21 cellular contexts compared by ENCODE assay signal in genomic region chr4:100900134-100900533, GRCh38.
"Had no signal": no experiment of that assay in that cellular context is flagged by ENCODE, and none has a peak within 500 bp of the region (broad histone marks: within the 10 kb centered on the region; RNA-seq: fewer than 3 reads in every experiment).

No MANE protein-coding gene starts in this region.

- ATAC-seq: Panc1, PC-3, T-cell had no signal

- H3K27ac Mint-ChIP-seq: T-cell had no signal

- H3K9me3 ChIP-seq: SK-N-SH had no signal

- H3K4me2 ChIP-seq: SK-N-SH had no signal

- H3K9ac ChIP-seq: SK-N-SH had no signal

- H3K27ac ChIP-seq: RWPE1 had no signal

- H3K36me3 Mint-ChIP-seq: T-cell had no signal

- H3K4me3 Mint-ChIP-seq: T-cell had no signal

- H3K9me3 Mint-ChIP-seq: T-cell had no signal

- DNase-seq: KBM-7; NCI-H1092; NCI-H1105 treated with DMSO at 0.1 percent for 48 hours; NCI-H1417 treated with DMSO at 0.1 percent for 48 hours; NCI-H187; NCI-H2029; NCI-H2081 treated with DMSO at 0.1 percent for 48 hours; NCI-H2171 treated with DMSO at 0.1 percent for 48 hours; NCI-H345; NCI-H446 treated with DMSO at 0.1 percent for 48 hours; NCI-H510A treated with DMSO at 0.1 percent for 48 hours; NCI-H526; NCI-H774; NK-92 treated with Interleukin-12 subunit alpha and Interleukin-12 subunit beta, amount 100 ng/mL, for 24 hours; PC-3; SHP77; SK-N-SH; SW 1271; T-cell had no signal
